In genomic region chr16:11248133-11248532, GRCh38 we compare ENCODE assay signal across 30 cellular contexts. TPM values are rescaled to one million over a fixed set of nuclear protein-coding genes. Genes with fewer than 3 reads are reported as not detected.
DNase-seq lines count a peak whose midpoint lies in the region; ATAC-seq lines count a peak whose summit lies in the region.
"Had no signal": no experiment of that assay in that cellular context is flagged by ENCODE, and none has a peak within 500 bp of the region (broad histone marks: within the 10 kb centered on the region; RNA-seq: fewer than 3 reads in every experiment).

No MANE protein-coding gene starts in this region.

- DNase-seq in NCI-H1694 treated with DMSO at 0.1 percent for 48 hours (lab: John Stamatoyannopoulos, UW) (peak; percentile 23), NCI-H1694 (lab: John Stamatoyannopoulos, UW) (no peak), NCI-H2171 treated with DMSO at 0.1 percent for 48 hours (lab: John Stamatoyannopoulos, UW) (peak; percentile 96), GM19238 (ENCODE audit: insufficient read length, low spot score) (no peak)
- no peak for DNase-seq in activated T-cell treated with anti-CD3 and anti-CD28 coated beads, Interleukin-2, amount 50 U/mL, for 72 hours
- DNase-seq in activated T-cell treated with anti-CD3 and anti-CD28 coated beads, Interleukin-2, amount 50 U/mL, for 1 hour = no peak
- DNase-seq: 8988T; activated CD4-positive, CD25-positive, alpha-beta regulatory T cell; activated naive CD4-positive, alpha-beta T cell treated with Interleukin-2 at 50 U/mL for 16 hours; AML-193; DMS79 treated with DMSO at 0.1 percent for 48 hours; foreskin fibroblast; HFFc6; hippocampal formation; mucosa of descending colon; NCI-H1092; NCI-H2081 treated with DMSO at 0.1 percent for 48 hours; NCI-H526 treated with DMSO at 0.1 percent for 48 hours; right lobe of liver; substantia nigra; T1000; upper lobe of right lung had no signal

- H3K27me3 Mint-ChIP-seq in activated T-cell treated with anti-CD3 and anti-CD28 coated beads, Interleukin-2, amount 50 U/mL, for 72 hours (ENCODE audit: low read depth) = no peaks in the 10 kb centered on the region
- H3K27me3 Mint-ChIP-seq: central memory CD8-positive, alpha-beta T cell had no signal

- no peak for ATAC-seq in activated T-cell treated with anti-CD3 and anti-CD28 coated beads, Interleukin-2, amount 50 U/mL, for 72 hours (replicated peaks in 1 of 2)
- ATAC-seq in esophagus mucosa (peak; percentile 91), HG03025 (IDR thresholded peaks at IDR 0.05; ENCODE audit: low FRiP score, unreplicated experiment) (no peak)
- ATAC-seq: mucosa of descending colon, right lobe of liver, upper lobe of right lung had no signal

- peak overlapping the region; percentile 93 for H3K27ac Mint-ChIP-seq in activated T-cell treated with anti-CD3 and anti-CD28 coated beads, Interleukin-2, amount 50 U/mL, for 72 hours
- H3K27ac Mint-ChIP-seq: HFFc6, neural progenitor cell had no signal

- H3K36me3 Mint-ChIP-seq in activated T-cell treated with anti-CD3 and anti-CD28 coated beads, Interleukin-2, amount 50 U/mL, for 72 hours (ENCODE audit: insufficient read depth in 2 of 2) = peaks cover 6 to 20% of the 10 kb centered on the region in 2 donors
- H3K36me3 Mint-ChIP-seq: neural progenitor cell had no signal

- H3K4me3 Mint-ChIP-seq in activated T-cell treated with anti-CD3 and anti-CD28 coated beads, Interleukin-2, amount 50 U/mL, for 72 hours = peak overlapping the region in 1 of 2 donors; percentile 34
- H3K4me3 Mint-ChIP-seq: central memory CD8-positive, alpha-beta T cell; HFFc6; neural progenitor cell had no signal

- peaks cover 0 to 1% of the 10 kb centered on the region in 2 donors for H3K9me3 Mint-ChIP-seq in activated T-cell treated with anti-CD3 and anti-CD28 coated beads, Interleukin-2, amount 50 U/mL, for 72 hours
- H3K9me3 Mint-ChIP-seq: central memory CD8-positive, alpha-beta T cell; HFFc6; neural progenitor cell had no signal

- peaks cover 76% of the 10 kb centered on the region for H3K4me1 Mint-ChIP-seq in activated T-cell treated with anti-CD3 and anti-CD28 coated beads, Interleukin-2, amount 50 U/mL, for 72 hours (ENCODE audit: low read depth)

RNA-seq across cellular contexts. Expression of gene SOCS1, which starts 7.9 kb away (rescaled TPM):
- total RNA-seq in activated T-cell treated with anti-CD3 and anti-CD28 coated beads, Interleukin-2, amount 50 U/mL, for 72 hours = 100 to 1,000 TPM in 1 of 2 donors, 10 to 100 TPM in 1; 93.7 to 126 TPM
- 2.8 TPM for total RNA-seq in esophagus mucosa

RNA-seq across cellular contexts. Expression of gene TNP2, which starts 21.0 kb away (rescaled TPM):
- not detected for total RNA-seq in activated T-cell treated with anti-CD3 and anti-CD28 coated beads, Interleukin-2, amount 50 U/mL, for 72 hours
- total RNA-seq in esophagus mucosa = not detected
- total RNA-seq: astrocyte, epithelial cell of proximal tubule, HFFc6, LHCN-M2, lower leg skin, mucosa of descending colon, right lobe of liver, upper lobe of right lung had no signal

RNA-seq across cellular contexts. Expression of gene PRM3, which starts 25.3 kb away (rescaled TPM):
- total RNA-seq in activated T-cell treated with anti-CD3 and anti-CD28 coated beads, Interleukin-2, amount 50 U/mL, for 72 hours = not detected
- total RNA-seq in esophagus mucosa = not detected
- total RNA-seq: astrocyte, epithelial cell of proximal tubule, HFFc6, LHCN-M2, lower leg skin, mucosa of descending colon, right lobe of liver, upper lobe of right lung had no signal

RNA-seq across cellular contexts. Expression of gene PRM2, which starts 28.1 kb away (rescaled TPM):
- total RNA-seq in activated T-cell treated with anti-CD3 and anti-CD28 coated beads, Interleukin-2, amount 50 U/mL, for 72 hours = not detected
- not detected for total RNA-seq in esophagus mucosa
- total RNA-seq: astrocyte, epithelial cell of proximal tubule, HFFc6, LHCN-M2, mucosa of descending colon, right lobe of liver, upper lobe of right lung had no signal

RNA-seq across cellular contexts. Expression of gene PRM1, which starts 33.0 kb away (rescaled TPM):
- total RNA-seq in activated T-cell treated with anti-CD3 and anti-CD28 coated beads, Interleukin-2, amount 50 U/mL, for 72 hours = not detected
- not detected for total RNA-seq in esophagus mucosa
- total RNA-seq: astrocyte, epithelial cell of proximal tubule, HFFc6, LHCN-M2, lower leg skin, mucosa of descending colon, right lobe of liver, upper lobe of right lung had no signal

Comparison
In these comparisons a context has a peak if more than half of its experiments do, and no peak if none do; other contexts are left out.
1. DNase-seq: peak in NCI-H1694 treated with DMSO at 0.1 percent for 48 hours (single experiment) and NCI-H2171 treated with DMSO at 0.1 percent for 48 hours (single experiment); none in NCI-H1694 (single experiment), activated T-cell treated with anti-CD3 and anti-CD28 coated beads, Interleukin-2, amount 50 U/mL, for 72 hours (0 of 2), activated T-cell treated with anti-CD3 and anti-CD28 coated beads, Interleukin-2, amount 50 U/mL, for 1 hour (single experiment) and GM19238 (single experiment).
2. RNA of gene SOCS1, which starts 7.9 kb away (total RNA-seq): 93.7 to 126 TPM in activated T-cell treated with anti-CD3 and anti-CD28 coated beads, Interleukin-2, amount 50 U/mL, for 72 hours; 2.8 TPM in esophagus mucosa (single experiment); every median in the first group is over 10 times any median in the second.